ENCODE assay signal across 14 cellular contexts in the genomic region with DNA sequence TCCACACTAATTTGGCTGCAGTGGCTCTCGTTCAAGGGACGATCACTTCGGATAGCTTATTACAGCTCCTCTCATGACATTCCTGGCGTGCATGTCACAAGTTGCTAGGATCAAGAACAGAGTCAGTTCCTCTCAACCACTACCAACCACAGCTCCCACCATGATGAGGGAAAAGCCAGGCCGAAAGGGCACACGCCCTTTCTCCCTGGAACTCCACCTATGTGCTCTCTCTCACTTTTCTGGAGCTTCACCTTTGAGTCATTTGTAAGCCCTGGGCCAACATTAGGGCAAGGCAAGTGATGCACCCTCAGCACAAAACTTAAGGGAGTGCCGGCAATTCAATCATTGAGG. TPM values are rescaled to one million over a fixed set of nuclear protein-coding genes. Genes with fewer than 3 reads are reported as not detected.
DNase-seq lines count a peak whose midpoint lies in the region; ATAC-seq and TF ChIP-seq lines count a peak whose summit lies in the region.
"Had no signal": no experiment of that assay in that cellular context is flagged by ENCODE, and none has a peak within 500 bp of the region (broad histone marks: within the 10 kb centered on the region; RNA-seq: fewer than 3 reads in every experiment).

No MANE protein-coding gene starts in this region.

- no peak for TF ChIP-seq CTCF in smooth muscle cell (IDR thresholded peaks at IDR 0.05; ENCODE audit: borderline replicate concordance, insufficient read depth, poor library complexity, severe bottlenecking)
- TF ChIP-seq CTCF in esophagus muscularis mucosa (IDR thresholded peaks at IDR 0.05), result no peak

- H3K27ac ChIP-seq in KOPT-K1 (ENCODE audit: low read depth, low read length, poor library complexity, severe bottlenecking) (peak overlapping the region; percentile 88), smooth muscle cell (ENCODE audit: low read depth) (peak overlapping the region; percentile 91), esophagus muscularis mucosa (replicated peaks in 1 of 4) (no peak overlapping the region)
- H3K27ac ChIP-seq: body of pancreas had no signal

- H3F3A ChIP-seq in smooth muscle cell (ENCODE audit: low read depth), result peaks cover 10% of the 10 kb centered on the region

- TF ChIP-seq EP300 in esophagus muscularis mucosa (IDR thresholded peaks at IDR 0.05), result no peak

- TF ChIP-seq POLR2A in esophagus muscularis mucosa (IDR thresholded peaks at IDR 0.05; ENCODE audit: low read depth), result no peak

- H3K27me3 ChIP-seq in smooth muscle cell (ENCODE audit: low read depth) (no peaks in the 10 kb centered on the region), esophagus muscularis mucosa (no peaks in the 10 kb centered on the region)
- H3K27me3 ChIP-seq: body of pancreas had no signal

- intact Hi-C loops in esophagus muscularis mucosa (cut with DNase I), result no loop called here

- H3K4me1 Mint-ChIP-seq in activated CD8-positive, alpha-beta memory T cell treated with anti-CD3 and anti-CD28 coated beads, Interleukin-2, amount 10 ng/mL, durations not matched to agents 7 days and 5 days, result peaks cover 37% of the 10 kb centered on the region

- no peak overlapping the region for H3K9ac ChIP-seq in smooth muscle cell (ENCODE audit: low read depth)

- no peak for DNase-seq in activated CD8-positive, alpha-beta memory T cell treated with anti-CD3 and anti-CD28 coated beads, Interleukin-2, amount 10 ng/mL, durations not matched to agents 7 days and 5 days
- no peak for DNase-seq in activated CD8-positive, alpha-beta memory T cell treated with anti-CD3 and anti-CD28 coated beads, Interleukin-2, amount 50 U/mL, for 48 hours
- peak; percentile 2 for DNase-seq in foreskin melanocyte
- DNase-seq in smooth muscle cell (lab: John Stamatoyannopoulos, UW; ENCODE audit: unreplicated experiment), result no peak
- no peak for DNase-seq in NCI-H2029 (lab: John Stamatoyannopoulos, UW)
- DNase-seq in DMS114 treated with DMSO at 0.1 percent for 48 hours (lab: John Stamatoyannopoulos, UW; ENCODE audit: unreplicated experiment), result no peak
- no peak for DNase-seq in esophagus muscularis mucosa (ENCODE audit: extremely low spot score)
- DNase-seq: activated T-cell treated with anti-CD3 and anti-CD28 coated beads for 4 hours, body of pancreas, left cardiac atrium, NCI-H1417, NCI-H526 treated with DMSO at 0.1 percent for 48 hours had no signal

- H3K9me3 Mint-ChIP-seq in activated CD8-positive, alpha-beta memory T cell treated with anti-CD3 and anti-CD28 coated beads, Interleukin-2, amount 10 ng/mL, durations not matched to agents 7 days and 5 days (ENCODE audit: low read depth), result no peaks in the 10 kb centered on the region

- peak overlapping the region; percentile 69 for H3K27ac Mint-ChIP-seq in activated CD8-positive, alpha-beta memory T cell treated with anti-CD3 and anti-CD28 coated beads, Interleukin-2, amount 10 ng/mL, durations not matched to agents 7 days and 5 days

- no peak overlapping the region for H3K4me2 ChIP-seq in smooth muscle cell

- no peaks in the 10 kb centered on the region for H3K9me3 ChIP-seq in KOPT-K1 (ENCODE audit: insufficient read depth, low read length, poor library complexity, severe bottlenecking)
- no peaks in the 10 kb centered on the region for H3K9me3 ChIP-seq in smooth muscle cell (replicated peaks; ENCODE audit: low read depth)
- H3K9me3 ChIP-seq in esophagus muscularis mucosa, result no peaks in the 10 kb centered on the region
- H3K9me3 ChIP-seq: body of pancreas had no signal

- no peak overlapping the region for H2AFZ ChIP-seq in smooth muscle cell (ENCODE audit: low read depth)

- H4K20me1 ChIP-seq in smooth muscle cell (ENCODE audit: low read depth), result no peaks in the 10 kb centered on the region

- H3K36me3 ChIP-seq in KOPT-K1 (ENCODE audit: insufficient read depth, low read length) (0 out of 2 replicates have a peak, but pooled peaks cover 5% of the 10 kb centered on the region), smooth muscle cell (ENCODE audit: low read depth) (no peaks in the 10 kb centered on the region), esophagus muscularis mucosa (peaks cover 0 to 17% (median 5%) of the 10 kb centered on the region in 4 donors)

- no peak for ATAC-seq in activated CD8-positive, alpha-beta memory T cell treated with anti-CD3 and anti-CD28 coated beads, Interleukin-2, amount 10 ng/mL, durations not matched to agents 7 days and 5 days
- ATAC-seq: body of pancreas, HCT116, left cardiac atrium had no signal

- no peaks in the 10 kb centered on the region for H3K36me3 Mint-ChIP-seq in activated CD8-positive, alpha-beta memory T cell treated with anti-CD3 and anti-CD28 coated beads, Interleukin-2, amount 10 ng/mL, durations not matched to agents 7 days and 5 days

- H3K4me3 Mint-ChIP-seq in activated CD8-positive, alpha-beta memory T cell treated with anti-CD3 and anti-CD28 coated beads, Interleukin-2, amount 10 ng/mL, durations not matched to agents 7 days and 5 days, result no peak overlapping the region

- H3K4me1 ChIP-seq in smooth muscle cell (ENCODE audit: low read depth), result no peaks in the 10 kb centered on the region
- peaks cover 11 to 24% (median 16%) of the 10 kb centered on the region in 4 donors for H3K4me1 ChIP-seq in esophagus muscularis mucosa

- no peaks in the 10 kb centered on the region for H3K79me2 ChIP-seq in smooth muscle cell (ENCODE audit: low read depth)

- peaks cover 15% of the 10 kb centered on the region for H3K27me3 Mint-ChIP-seq in activated CD8-positive, alpha-beta memory T cell treated with anti-CD3 and anti-CD28 coated beads, Interleukin-2, amount 10 ng/mL, durations not matched to agents 7 days and 5 days

- no peak overlapping the region for H3K4me3 ChIP-seq in smooth muscle cell
- no peak overlapping the region for H3K4me3 ChIP-seq in esophagus muscularis mucosa
- H3K4me3 ChIP-seq: body of pancreas had no signal

- 72% methylated on average over 7 of the region's 7 CpGs for WGBS in smooth muscle cell (ENCODE audit: low lambda C conversion rate)
- WGBS in esophagus muscularis mucosa, result 84% methylated on average over 7 of the region's 7 CpGs

- CTCF ChIA-PET in activated CD8-positive, alpha-beta memory T cell treated with anti-CD3 and anti-CD28 coated beads, Interleukin-2, amount 10 ng/mL, durations not matched to agents 7 days and 5 days (lab: Charles Lee), result interaction anchor here (0.9 to 2.5 kb wide), 3 partner anchors 21 to 264 kb away, joined by 3 to 10 read pairs (median 4); no protein-coding TSS in a partner anchor

RNA-seq across cellular contexts. Expression of gene SPACA9, which starts 1.6 kb away (rescaled TPM):
- total RNA-seq in activated CD8-positive, alpha-beta memory T cell treated with anti-CD3 and anti-CD28 coated beads, Interleukin-2, amount 10 ng/mL, durations not matched to agents 7 days and 5 days, result 1 to 10 TPM; 1.6 to 2.6 TPM
- total RNA-seq in smooth muscle cell, result 0.99 and 2.4 TPM in 2 replicates
- 6.8 and 8.9 TPM in 2 replicates for polyA plus RNA-seq in smooth muscle cell
- 10 to 100 TPM in 1 of 4 donors, 1 to 10 TPM in 3; 3.3 to 10.1 (median 5.5) TPM for total RNA-seq in esophagus muscularis mucosa

RNA-seq across cellular contexts. Expression of gene AK8, which starts 2.2 kb away (rescaled TPM):
- under 1 TPM in 1 of 2 experiments, not detected in 1; 0.63 TPM for total RNA-seq in activated CD8-positive, alpha-beta memory T cell treated with anti-CD3 and anti-CD28 coated beads, Interleukin-2, amount 10 ng/mL, durations not matched to agents 7 days and 5 days
- 0.18 and 0.67 TPM in 2 replicates for total RNA-seq in smooth muscle cell
- polyA plus RNA-seq in smooth muscle cell, result 1.2 and 1.4 TPM in 2 replicates
- 1 to 10 TPM in 2 of 4 donors, under 1 TPM in 2; 0.39 to 1.5 (median 0.90) TPM for total RNA-seq in esophagus muscularis mucosa

Comparison
In these comparisons a context has a peak if more than half of its experiments do, and no peak if none do; other contexts are left out.
1. H3K27ac ChIP-seq: peak in KOPT-K1 (single experiment) and smooth muscle cell (single experiment); none in esophagus muscularis mucosa (0 of 4).